12 cellular contexts compared by ENCODE assay signal in genomic region chr3:1987983-1988382, GRCh38.
A peak's percentile ranks its signal among the peaks of the same experiment; 100 is the strongest.
DNase-seq lines count a peak whose midpoint lies in the region; ATAC-seq, FAIRE-seq and TF ChIP-seq lines count a peak whose summit lies in the region.
"Had no signal": no experiment of that assay in that cellular context is flagged by ENCODE, and none has a peak within 500 bp of the region (broad histone marks: within the 10 kb centered on the region; RNA-seq: fewer than 3 reads in every experiment).

No MANE protein-coding gene starts in this region.

- no peaks in the 10 kb centered on the region for H3K36me3 ChIP-seq in MM.1S (replicated peaks; ENCODE audit: insufficient read depth, low read length)
- H3K36me3 ChIP-seq in bronchial epithelial cell (ENCODE audit: control insufficient read depth, insufficient read depth, low read length) = no peaks in the 10 kb centered on the region
- H3K36me3 ChIP-seq in mucosa of descending colon (ENCODE audit: low read depth) = no peaks in the 10 kb centered on the region
- no peaks in the 10 kb centered on the region for H3K36me3 ChIP-seq in psoas muscle (ENCODE audit: insufficient read depth in 1 of 2, low read depth in 1 of 2)
- H3K36me3 ChIP-seq: esophagus squamous epithelium, SJSA1 had no signal

- no peaks in the 10 kb centered on the region for H3K79me2 ChIP-seq in MM.1S (ENCODE audit: low read length)

- TF ChIP-seq CTCF in MM.1S (IDR thresholded peaks at IDR 0.05; ENCODE audit: low read length) = peak; percentile 33
- peak; percentile 11 for TF ChIP-seq CTCF in bronchial epithelial cell (IDR thresholded peaks at IDR 0.05; ENCODE audit: insufficient read depth, low read length, severe bottlenecking)
- no peak for TF ChIP-seq CTCF in mucosa of descending colon (IDR thresholded peaks at IDR 0.05)
- TF ChIP-seq CTCF in psoas muscle (IDR thresholded peaks at IDR 0.05) = no peak

- H3K4me2 ChIP-seq in MM.1S (ENCODE audit: low read depth, low read length) = no peak overlapping the region

- H2AFZ ChIP-seq in MM.1S (ENCODE audit: low read length) = no peak overlapping the region
- H2AFZ ChIP-seq: GM23248 had no signal

- H3F3A ChIP-seq in MM.1S (ENCODE audit: insufficient read depth, low read length) = no peaks in the 10 kb centered on the region

- in situ Hi-C loops in G401 (cut with HindIII; ENCODE audit: low sequenced_read_pairs) = no loop called here

- no peaks in the 10 kb centered on the region for H4K20me1 ChIP-seq in MM.1S (ENCODE audit: insufficient read depth, low read length)

- H3K27me3 ChIP-seq in MM.1S (replicated peaks; ENCODE audit: insufficient read depth, low read length) = no peaks in the 10 kb centered on the region
- H3K27me3 ChIP-seq in bronchial epithelial cell (ENCODE audit: control insufficient read depth, insufficient read depth, low read length) = no peaks in the 10 kb centered on the region
- no peaks in the 10 kb centered on the region for H3K27me3 ChIP-seq in psoas muscle (ENCODE audit: insufficient read depth in 3 of 3, low read length in 2 of 3)
- H3K27me3 ChIP-seq: esophagus squamous epithelium, SJSA1 had no signal

- H3K4me1 ChIP-seq in MM.1S (ENCODE audit: low read length) (no peaks in the 10 kb centered on the region), mucosa of descending colon (ENCODE audit: low read depth) (no peaks in the 10 kb centered on the region), psoas muscle (no peaks in the 10 kb centered on the region)
- H3K4me1 ChIP-seq: esophagus squamous epithelium, SJSA1 had no signal

- no peaks in the 10 kb centered on the region for H3K9me2 ChIP-seq in MM.1S (replicated peaks; ENCODE audit: insufficient read depth, low read length)

- H3K27ac ChIP-seq in MM.1S (ENCODE audit: low read length) = no peak overlapping the region
- no peak overlapping the region for H3K27ac ChIP-seq in psoas muscle
- H3K27ac ChIP-seq: esophagus squamous epithelium, GM23248, SJSA1 had no signal

- ATAC-seq in mucosa of descending colon (peak; percentile 70), psoas muscle (no peak)

- WGBS in psoas muscle, 3 donors = 26 to 43% (median 30%) methylated on average over 3 of the region's 3 CpGs

- H3K9ac ChIP-seq in MM.1S (ENCODE audit: low read length) = no peak overlapping the region
- H3K9ac ChIP-seq: GM23248 had no signal

- H3K4me3 ChIP-seq in MM.1S (ENCODE audit: low read length) = no peak overlapping the region
- no peak overlapping the region for H3K4me3 ChIP-seq in bronchial epithelial cell (ENCODE audit: low read depth, low read length)
- no peak overlapping the region for H3K4me3 ChIP-seq in mucosa of descending colon
- no peak overlapping the region for H3K4me3 ChIP-seq in psoas muscle
- H3K4me3 ChIP-seq: esophagus squamous epithelium, GM23248, SJSA1 had no signal

- FAIRE-seq in bronchial epithelial cell (lab: Jason Lieb, UNC) = no peak

- DNase-seq in D341Med (ENCODE audit: low spot score) = peak; percentile 55
- DNase-seq in MM.1S = no peak
- DNase-seq in bronchial epithelial cell (ENCODE audit: low read depth) = peak; percentile 4
- peak; percentile 31 to 66 (median 43) for DNase-seq in mucosa of descending colon
- no peak for DNase-seq in DMS153 (lab: John Stamatoyannopoulos, UW)
- DNase-seq in psoas muscle = no peak
- no peak for DNase-seq in G401 (ENCODE audit: low spot score)
- DNase-seq in NCI-H2107 (lab: John Stamatoyannopoulos, UW) = no peak
- DNase-seq: esophagus squamous epithelium, GM23248, NCI-H1436 treated with DMSO at 0.1 percent for 48 hours had no signal

- no peaks in the 10 kb centered on the region for H3K9me3 ChIP-seq in MM.1S (replicated peaks; ENCODE audit: insufficient read depth, low read length)
- no peaks in the 10 kb centered on the region for H3K9me3 ChIP-seq in mucosa of descending colon
- no peaks in the 10 kb centered on the region for H3K9me3 ChIP-seq in psoas muscle
- H3K9me3 ChIP-seq: esophagus squamous epithelium, SJSA1 had no signal

- intact Hi-C loops in mucosa of descending colon (cut with DNase I, micrococcal nuclease) = no loop called here
- intact Hi-C loops in psoas muscle (cut with DNase I) = no loop called here

Comparison
In these comparisons a context has a peak if more than half of its experiments do, and no peak if none do; other contexts are left out.
1. DNase-seq: peak in D341Med (single experiment), bronchial epithelial cell (single experiment) and mucosa of descending colon (3 of 3); none in MM.1S (single experiment), DMS153 (single experiment), psoas muscle (0 of 2), G401 (single experiment) and NCI-H2107 (single experiment).
2. CTCF ChIP-seq: peak in MM.1S (single experiment) and bronchial epithelial cell (single experiment); none in mucosa of descending colon (single experiment) and psoas muscle (single experiment).